18 cellular contexts compared by ENCODE assay signal in genomic region chr6:3747100-3747737, GRCh38. TPM values are rescaled to one million over a fixed set of nuclear protein-coding genes. Genes with fewer than 3 reads are reported as not detected.
DNase-seq lines count a peak whose midpoint lies in the region; ATAC-seq and TF ChIP-seq lines count a peak whose summit lies in the region.
"Had no signal": no experiment of that assay in that cellular context is flagged by ENCODE, and none has a peak within 500 bp of the region (broad histone marks: within the 10 kb centered on the region; RNA-seq: fewer than 3 reads in every experiment).

No MANE protein-coding gene starts in this region.

- DNase-seq in AG04450 (ENCODE audit: low read depth, low spot score) = no peak
- no peak for DNase-seq in RWPE1 (ENCODE audit: low spot score)
- DNase-seq in RKO (ENCODE audit: low spot score) = no peak
- no peak for DNase-seq in brain microvascular endothelial cell
- DNase-seq in activated effector memory CD4-positive, alpha-beta T cell treated with Interleukin-2 at 50 U/mL for 16 hours = no peak
- DNase-seq in NCI-H1092 treated with DMSO at 0.1 percent for 48 hours (lab: John Stamatoyannopoulos, UW) = no peak
- DNase-seq: activated naive CD4-positive, alpha-beta T cell; effector CD4-positive, alpha-beta T cell; foreskin melanocyte; immature natural killer cell; MG63; midbrain; NCI-H1930; NCI-H524; SW 1271 had no signal

- H3K27me3 ChIP-seq in AG04450 (ENCODE audit: control insufficient read depth, insufficient read depth, low read length) = no peaks in the 10 kb centered on the region
- H3K27me3 ChIP-seq in gastroesophageal sphincter = no peaks in the 10 kb centered on the region
- no peaks in the 10 kb centered on the region for H3K27me3 ChIP-seq in skeletal muscle satellite cell (ENCODE audit: control insufficient read depth, insufficient read depth, low read length)
- H3K27me3 ChIP-seq in brain microvascular endothelial cell (replicated peaks) = no peaks in the 10 kb centered on the region
- H3K27me3 ChIP-seq: MG63 had no signal

- TF ChIP-seq EP300 in gastroesophageal sphincter (IDR thresholded peaks at IDR 0.05) = no peak

- H3K4me3 ChIP-seq in AG04450 (ENCODE audit: low read depth, low read length) = no peak overlapping the region
- H3K4me3 ChIP-seq in gastroesophageal sphincter = no peak overlapping the region
- peak overlapping the region; percentile 94 for H3K4me3 ChIP-seq in skeletal muscle satellite cell (ENCODE audit: low read length)
- H3K4me3 ChIP-seq in brain microvascular endothelial cell (ENCODE audit: low read depth, low read length) = no peak overlapping the region

- WGBS in gastroesophageal sphincter (ENCODE audit: low coverage in 1 of 2), 2 donors = 80 to 87% methylated on average over 7 to 10 of the region's 12 CpGs

- CTCF ChIA-PET in AG04450 (lab: Charles Lee) (interaction anchor here (1.3 to 3.4 kb wide), 7 partner anchors 101 to 241 kb away, joined by 3 to 51 read pairs (median 9); partner anchors contain the start of gene FAM50B), RWPE1 (lab: Yijun Ruan, JAX) (interaction anchor here (0.7 to 1.5 kb wide), 3 partner anchors 10 to 346 kb away, joined by 3 read pairs; no protein-coding TSS in a partner anchor)

- no peak for ATAC-seq in gastroesophageal sphincter

- H3K27ac ChIP-seq in AG04450 (ENCODE audit: low read depth, low read length) (peak overlapping the region; percentile 11), RWPE1 (peak overlapping the region; percentile 76), gastroesophageal sphincter (peak overlapping the region in 3 of 4 donors; percentile 97 to 99 (median 98)), brain microvascular endothelial cell (no peak overlapping the region)
- H3K27ac ChIP-seq: VCaP had no signal

- H3K36me3 ChIP-seq in gastroesophageal sphincter = peaks cover 0 to 4% of the 10 kb centered on the region in 2 donors
- H3K36me3 ChIP-seq in skeletal muscle satellite cell (ENCODE audit: insufficient read depth, low read length) = peaks cover 57% of the 10 kb centered on the region
- H3K36me3 ChIP-seq in brain microvascular endothelial cell (replicated peaks) = peaks cover 10% of the 10 kb centered on the region

- peaks cover 5 to 88% (median 64%) of the 10 kb centered on the region in 3 donors for H3K4me1 ChIP-seq in gastroesophageal sphincter
- H3K4me1 ChIP-seq in skeletal muscle satellite cell (ENCODE audit: control insufficient read depth, insufficient read depth, low read length) = peaks cover 71% of the 10 kb centered on the region

- in situ Hi-C loops in brain microvascular endothelial cell (cut with HindIII; ENCODE audit: low pct_ligation_motif_present, low sequenced_read_pairs) = no loop called here

- TF ChIP-seq CTCF in AG04450 (IDR thresholded peaks at IDR 0.05; ENCODE audit: low read depth, low read length) = no peak
- no peak for TF ChIP-seq CTCF in RWPE1 (conservative IDR thresholded peaks at IDR 0.05; ENCODE audit: low read depth)
- no peak for TF ChIP-seq CTCF in gastroesophageal sphincter (IDR thresholded peaks at IDR 0.05)
- no peak for TF ChIP-seq CTCF in brain microvascular endothelial cell (IDR thresholded peaks at IDR 0.05; ENCODE audit: low read depth, low read length, missing control alignments)

- H3K4me2 ChIP-seq in skeletal muscle satellite cell (ENCODE audit: low read length) = peak overlapping the region; percentile 93

- H3K9me3 ChIP-seq in AG04450 (ENCODE audit: control insufficient read depth, insufficient read depth, low read length) = no peaks in the 10 kb centered on the region; the same call in 1 of the 2 replicates
- no peaks in the 10 kb centered on the region for H3K9me3 ChIP-seq in gastroesophageal sphincter
- H3K9me3 ChIP-seq in skeletal muscle satellite cell (replicated peaks; ENCODE audit: low read length) = no peaks in the 10 kb centered on the region
- H3K9me3 ChIP-seq: MG63 had no signal

- POLR2A ChIA-PET in AG04450 (lab: Yijun Ruan, JAX) = interaction anchor here (1.4 kb wide), 1 partner anchor 244 kb away, joined by 4 read pairs; no protein-coding TSS in a partner anchor
- POLR2A ChIA-PET in RWPE1 (lab: Yijun Ruan, JAX; ENCODE audit: low non-redundant PET) = no interaction called here

- H3K9ac ChIP-seq in skeletal muscle satellite cell (ENCODE audit: low read depth, low read length) = peak overlapping the region; percentile 97

- TF ChIP-seq POLR2A in gastroesophageal sphincter (IDR thresholded peaks at IDR 0.05) = no peak

RNA-seq across cellular contexts. Expression of gene PXDC1, which starts 4.3 kb away (rescaled TPM):
- 13.5 and 26.5 TPM in 2 replicates for polyA plus RNA-seq in AG04450 (2011; rRNA removed)
- polyA minus RNA-seq in AG04450 (2011; rRNA and poly(A)+ RNA removed) = 16.0 and 22.0 TPM in 2 replicates
- total RNA-seq in gastroesophageal sphincter = 100 to 1,000 TPM in 3 of 4 donors, 10 to 100 TPM in 1; 78.3 to 182 (median 152) TPM
- 31.2 and 33.6 TPM in 2 replicates for total RNA-seq in skeletal muscle satellite cell (2012; rRNA removed)
- polyA plus RNA-seq: immature natural killer cell had no signal
